1 cellular context compared by ENCODE assay signal in genomic region chr19:17210296-17210695, GRCh38.
TF ChIP-seq lines count a peak whose summit lies in the region.

No MANE protein-coding gene starts in this region.

TF ChIP-seq in GM12878, 131 proteins besides CTCF, POLR2A, EP300 and RAD21:
- TF ChIP-seq TARDBP (IDR thresholded peaks at IDR 0.05; ENCODE audit: borderline replicate concordance) = no peak
- no peak for TF ChIP-seq NFXL1 (IDR thresholded peaks at IDR 0.05; ENCODE audit: borderline replicate concordance)
- TF ChIP-seq MEF2B (IDR thresholded peaks at IDR 0.05; ENCODE audit: partially characterized antibody, poor library complexity, severe bottlenecking) = peak; percentile 19
